Comparison of ENCODE assay signal across 27 cellular contexts in genomic region chr2:198776616-198777406, GRCh38.
"Had no signal": no experiment of that assay in that cellular context is flagged by ENCODE, and none has a peak within 500 bp of the region (broad histone marks: within the 10 kb centered on the region; RNA-seq: fewer than 3 reads in every experiment).

No MANE protein-coding gene starts in this region.

- H3K36me3 ChIP-seq: adrenal gland had no signal

- H3K4me3 ChIP-seq: adrenal gland, body of pancreas, coronary artery, dorsolateral prefrontal cortex had no signal

- FAIRE-seq: frontal cortex had no signal

- H3K27me3 ChIP-seq: adrenal gland, body of pancreas had no signal

- H3K27ac ChIP-seq: adrenal gland, body of pancreas, coronary artery, dorsolateral prefrontal cortex had no signal

- H3K9me3 ChIP-seq: adrenal gland, body of pancreas had no signal

- H3K4me1 ChIP-seq: adrenal gland, body of pancreas had no signal

- DNase-seq: activated CD4-positive, alpha-beta memory T cell treated with anti-CD3 and anti-CD28 coated beads for 36 hours; activated CD4-positive, alpha-beta T cell treated with anti-CD3 and anti-CD28 coated beads for 36 hours; activated CD4-positive, alpha-beta T cell treated with anti-CD3 and anti-CD28 coated beads, Interleukin-2, amount 10 ng/mL, durations not matched to agents 24 days and 14 days; activated CD4-positive, CD25-positive, alpha-beta regulatory T cell; activated CD4-positive, CD25-positive, alpha-beta regulatory T cell treated with anti-CD3 and anti-CD28 coated beads, Interleukin-2, amount 50 U/mL, for 72 hours; activated CD8-positive, alpha-beta memory T cell treated with anti-CD3 and anti-CD28 coated beads, Interleukin-2, amount 10 ng/mL, durations not matched to agents 7 days and 5 days; activated CD8-positive, alpha-beta memory T cell treated with anti-CD3 and anti-CD28 coated beads, Interleukin-2, amount 50 U/mL, for 4 hours; activated CD8-positive, alpha-beta T cell treated with anti-CD3 and anti-CD28 coated beads, Interleukin-2, amount 10 ng/mL, durations not matched to agents 7 days and 5 days; activated effector memory CD4-positive, alpha-beta T cell treated with anti-CD3 and anti-CD28 coated beads, Interleukin-2, amount 50 U/mL, for 16 hours; activated naive CD4-positive, alpha-beta T cell treated with anti-CD3 and anti-CD28 coated beads for 36 hours; activated naive CD8-positive, alpha-beta T cell treated with anti-CD3 and anti-CD28 coated beads for 36 hours; activated naive CD8-positive, alpha-beta T cell treated with anti-CD3 and anti-CD28 coated beads, Interleukin-2, amount 50 U/mL, for 24 hours; activated T-cell treated with anti-CD3 and anti-CD28 coated beads, Interleukin-2, amount 50 U/mL, for 1 hour; activated T-cell treated with anti-CD3 and anti-CD28 coated beads, Interleukin-2, amount 50 U/mL, for 48 hours; adrenal gland; amygdala; aorta; body of pancreas; caudate nucleus; dorsolateral prefrontal cortex; effector memory CD4-positive, alpha-beta T cell; endodermal cell; foreskin fibroblast; head of caudate nucleus; T-helper 2 cell had no signal
